17 cellular contexts compared by ENCODE assay signal in genomic region chr10:1539216-1539615, GRCh38.
"Had no signal": no experiment of that assay in that cellular context is flagged by ENCODE, and none has a peak within 500 bp of the region (broad histone marks: within the 10 kb centered on the region; RNA-seq: fewer than 3 reads in every experiment).

No MANE protein-coding gene starts in this region.

- H3K36me3 Mint-ChIP-seq: naive B cell; stimulated activated memory B cell treated with anti-CD40 and anti-IgM and Interleukin-4, amounts not matched to agents 10 μg/mL and 1 μg/mL and 100 μg/mL, for 72 hours had no signal

- H3K27ac Mint-ChIP-seq: nephron progenitor cell; stimulated activated memory B cell treated with anti-CD40 and anti-IgM and Interleukin-4, amounts not matched to agents 10 μg/mL and 1 μg/mL and 100 μg/mL, for 72 hours; stimulated activated naive CD8-positive, alpha-beta T cell treated with anti-CD3 and anti-CD28 coated beads, Interleukin-15, amount 100 ng/mL, for 72 hours had no signal

- H3K79me2 ChIP-seq: hepatocyte had no signal

- H3K4me2 ChIP-seq: hepatocyte had no signal

- H3K4me3 Mint-ChIP-seq: naive B cell; nephron progenitor cell; stimulated activated memory B cell treated with anti-CD40 and anti-IgM and Interleukin-4, amounts not matched to agents 10 μg/mL and 1 μg/mL and 100 μg/mL, for 72 hours; stimulated activated naive CD8-positive, alpha-beta T cell treated with anti-CD3 and anti-CD28 coated beads, Interleukin-15, amount 100 ng/mL, for 72 hours had no signal

- ATAC-seq: left colon; left ventricle myocardium superior; stimulated activated memory B cell treated with anti-CD40 and anti-IgM and Interleukin-4, amounts not matched to agents 10 μg/mL and 1 μg/mL and 100 μg/mL, for 72 hours had no signal

- H3K9me3 ChIP-seq: testis, tibial nerve had no signal

- H3K27ac ChIP-seq: dorsolateral prefrontal cortex, hepatocyte, testis, tibial nerve had no signal

- H3K4me1 Mint-ChIP-seq: stimulated activated naive CD8-positive, alpha-beta T cell treated with anti-CD3 and anti-CD28 coated beads, Interleukin-15, amount 100 ng/mL, for 72 hours had no signal

- H3K36me3 ChIP-seq: tibial nerve had no signal

- DNase-seq: cortex of kidney; effector CD8-positive, alpha-beta T cell; foreskin melanocyte; left colon; left ventricle myocardium superior; mesenchymal stem cell; naive B cell; nephron progenitor cell; small intestine; stimulated activated CD4-positive, alpha-beta T cell treated with anti-CD3 and anti-CD28 coated beads, Interleukin-4, amount 100 ng/mL, for 24 hours; stimulated activated naive CD8-positive, alpha-beta T cell treated with anti-CD3 and anti-CD28 coated beads, Interleukin-15, amount 100 ng/mL, for 72 hours; testis had no signal

- H3K27me3 ChIP-seq: hepatocyte, testis, tibial nerve had no signal

- H3K4me1 ChIP-seq: testis, tibial nerve had no signal

- H3K9me3 Mint-ChIP-seq: stimulated activated memory B cell treated with anti-CD40 and anti-IgM and Interleukin-4, amounts not matched to agents 10 μg/mL and 1 μg/mL and 100 μg/mL, for 72 hours; stimulated activated naive CD8-positive, alpha-beta T cell treated with anti-CD3 and anti-CD28 coated beads, Interleukin-15, amount 100 ng/mL, for 72 hours had no signal

- FAIRE-seq: small intestine had no signal

- H3K4me3 ChIP-seq: dorsolateral prefrontal cortex, hepatocyte, lung, testis, tibial nerve had no signal
